8 cellular contexts compared by ENCODE assay signal in the genomic region with DNA sequence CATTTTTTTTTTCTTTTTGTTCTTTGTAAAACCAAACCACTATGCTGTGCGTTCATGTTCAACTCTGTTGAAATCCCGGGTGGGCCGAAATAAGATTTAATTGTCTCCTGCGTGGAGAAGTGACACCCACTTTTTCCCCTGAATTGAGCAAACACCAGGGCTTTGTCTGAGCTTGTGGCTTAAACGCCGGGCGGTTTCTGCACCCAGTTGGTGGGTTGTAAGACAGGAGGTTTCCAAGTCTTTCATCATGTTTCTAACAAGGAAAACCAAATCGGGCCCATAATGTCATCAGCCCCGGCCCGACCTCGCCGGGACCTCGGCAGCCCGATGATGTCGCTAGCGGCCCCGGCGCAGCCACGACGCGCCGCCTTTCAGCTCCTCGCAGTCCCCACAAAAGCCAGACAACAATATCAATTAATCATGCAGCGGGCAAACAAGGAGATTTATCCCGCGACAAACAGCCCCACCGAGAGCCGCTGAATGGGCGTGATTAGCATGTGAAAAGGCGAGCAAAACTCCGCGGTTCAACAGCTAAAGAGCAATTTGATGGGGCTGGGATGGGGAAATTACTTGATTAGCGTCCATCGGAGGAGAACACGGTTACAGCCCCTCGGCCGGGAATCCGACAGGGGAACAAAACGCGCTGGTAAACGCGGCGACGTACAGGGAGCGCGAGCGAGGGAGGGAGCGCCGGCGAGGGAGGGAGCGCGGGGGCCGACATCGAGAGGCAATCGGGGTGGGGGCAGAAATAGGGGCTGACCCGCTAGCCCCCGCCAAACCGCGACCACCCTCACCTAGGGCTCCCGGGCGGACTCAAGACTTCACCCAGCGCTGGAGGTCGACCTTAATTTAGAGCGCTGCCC. TPM values are rescaled to one million over a fixed set of nuclear protein-coding genes. Genes with fewer than 3 reads are reported as not detected.
DNase-seq lines count a peak whose midpoint lies in the region; ATAC-seq and TF ChIP-seq lines count a peak whose summit lies in the region.

No MANE protein-coding gene starts in this region.

- peak overlapping the region; percentile 18 to 60 for H3K4me3 ChIP-seq in esophagus (ENCODE audit: low read depth in 1 of 2, low read length in 2 of 2)

- H3K27me3 ChIP-seq in esophagus (ENCODE audit: control insufficient read depth in 1 of 2, insufficient read depth in 2 of 2, low read length in 2 of 2), result peaks cover 4 to 55% of the 10 kb centered on the region in 2 donors

- H3K36me3 Mint-ChIP-seq in osteocyte (ENCODE audit: unreplicated experiment), result no peaks in the 10 kb centered on the region

- no peaks in the 10 kb centered on the region for H3K9me3 Mint-ChIP-seq in osteocyte (ENCODE audit: unreplicated experiment)

- no peak overlapping the region for H3K27ac ChIP-seq in esophagus (ENCODE audit: low read depth in 2 of 2, low read length in 1 of 2)

- H3K4me1 ChIP-seq in esophagus (ENCODE audit: control insufficient read depth in 2 of 2, insufficient read depth in 2 of 2, low read length in 1 of 2), result peaks cover 20 to 30% of the 10 kb centered on the region in 2 donors

- H3K27me3 Mint-ChIP-seq in osteocyte (ENCODE audit: unreplicated experiment), result peaks cover 88% of the 10 kb centered on the region

- peaks cover 0 to 3% of the 10 kb centered on the region in 2 donors for H3K9me3 ChIP-seq in esophagus (ENCODE audit: control insufficient read depth in 2 of 2, insufficient read depth in 1 of 2, low read depth in 1 of 2, low read length in 1 of 2)

- TF ChIP-seq CTCF in osteocyte (IDR thresholded peaks at IDR 0.05), result no peak

- peaks cover 22% of the 10 kb centered on the region for H3K4me1 Mint-ChIP-seq in osteocyte (ENCODE audit: unreplicated experiment)

- no peaks in the 10 kb centered on the region for H3K36me3 ChIP-seq in esophagus (ENCODE audit: control insufficient read depth in 2 of 2, insufficient read depth in 2 of 2, low read length in 1 of 2)

- H3K27ac Mint-ChIP-seq in osteocyte (ENCODE audit: unreplicated experiment), result peak overlapping the region; percentile 43

- ATAC-seq in GM18520 (IDR thresholded peaks at IDR 0.05; ENCODE audit: unreplicated experiment), result no peak
- ATAC-seq in HG03460 (IDR thresholded peaks at IDR 0.05; ENCODE audit: unreplicated experiment), result no peak
- ATAC-seq in GM18870 (IDR thresholded peaks at IDR 0.05; ENCODE audit: unreplicated experiment), result no peak

- peak; percentile 44 for DNase-seq in stimulated activated CD4-positive, alpha-beta T cell treated with anti-CD3 and anti-CD28 coated beads, Interleukin-15, amount 100 ng/mL, for 24 hours
- DNase-seq in stimulated activated CD4-positive, alpha-beta T cell treated with anti-CD3 and anti-CD28 coated beads, Interleukin-12 subunit alpha, Interleukin-12 subunit beta, amount 100 ng/mL, for 4 hours, result no peak
- DNase-seq in SKM-1 treated with dmso at 0.1 percent for 144 hours (lab: John Stamatoyannopoulos, UW; ENCODE audit: unreplicated experiment), result peak; percentile 87
- no peak for DNase-seq in osteocyte (ENCODE audit: extremely low spot score, unreplicated experiment)

- peak overlapping the region; percentile 59 for H3K4me3 Mint-ChIP-seq in osteocyte (ENCODE audit: unreplicated experiment)

- WGBS in esophagus, 2 donors, result 5 to 6% methylated on average over 63 to 64 of the region's 64 CpGs

RNA-seq across cellular contexts. Expression of gene LINC00237, which starts 5.3 kb away (rescaled TPM):
- polyA plus RNA-seq in esophagus, result not detected
- not detected in 2 replicates for total RNA-seq in osteocyte

RNA-seq across cellular contexts. Expression of gene KIZ, which starts 25.1 kb away (rescaled TPM):
- 1 to 10 TPM; 4.0 to 5.7 TPM for polyA plus RNA-seq in esophagus
- total RNA-seq in osteocyte, result 16.9 and 21.2 TPM in 2 replicates

Comparison
In these comparisons a context has a peak if more than half of its experiments do, and no peak if none do; other contexts are left out.
1. DNase-seq: peak in stimulated activated CD4-positive, alpha-beta T cell treated with anti-CD3 and anti-CD28 coated beads, Interleukin-15, amount 100 ng/mL, for 24 hours (single experiment) and SKM-1 treated with dmso at 0.1 percent for 144 hours (single experiment); none in stimulated activated CD4-positive, alpha-beta T cell treated with anti-CD3 and anti-CD28 coated beads, Interleukin-12 subunit alpha, Interleukin-12 subunit beta, amount 100 ng/mL, for 4 hours (single experiment) and osteocyte (single experiment).